In genomic region chr6:145241039-145241438, GRCh38 we compare ENCODE assay signal across 14 cellular contexts.
A peak's percentile ranks its signal among the peaks of the same experiment; 100 is the strongest.
DNase-seq lines count a peak whose midpoint lies in the region; ATAC-seq lines count a peak whose summit lies in the region.
"Had no signal": no experiment of that assay in that cellular context is flagged by ENCODE, and none has a peak within 500 bp of the region (broad histone marks: within the 10 kb centered on the region; RNA-seq: fewer than 3 reads in every experiment).

No MANE protein-coding gene starts in this region.

- H3K9me3 Mint-ChIP-seq in activated naive CD4-positive, alpha-beta T cell treated with anti-CD3 and anti-CD28 coated beads for 36 hours: no peaks in the 10 kb centered on the region
- H3K9me3 Mint-ChIP-seq: activated CD8-positive, alpha-beta T cell treated with anti-CD3 and anti-CD28 coated beads for 36 hours; activated T-helper 2 cell treated with anti-CD3 and anti-CD28 coated beads, Interferon-gamma antibody, Interleukin-2, Interleukin-4, amounts not matched to agents 10 μg/mL and 5 μg/mL and 100 μg/mL, durations not matched to agents 14 hours and 24 hours and 36 hours had no signal

- CTCF ChIA-PET in activated naive CD4-positive, alpha-beta T cell treated with anti-CD3 and anti-CD28 coated beads for 36 hours (lab: Charles Lee): no interaction called here

- intact Hi-C loops in activated naive CD4-positive, alpha-beta T cell treated with anti-CD3 and anti-CD28 coated beads for 36 hours (cut with micrococcal nuclease): no loop called here

- H3K27me3 Mint-ChIP-seq in activated naive CD4-positive, alpha-beta T cell treated with anti-CD3 and anti-CD28 coated beads for 36 hours (ENCODE audit: low read depth): peaks cover 18% of the 10 kb centered on the region

- peak; percentile 13 for DNase-seq in GM04504 (ENCODE audit: low read depth)
- DNase-seq in RPMI7951 (ENCODE audit: low read depth): peak; percentile 11
- peak; percentile 84 for DNase-seq in fibroblast of peridontal ligament (ENCODE audit: extremely low read depth)
- DNase-seq in stromal cell of bone marrow (ENCODE audit: low read depth): peak; percentile 62
- DNase-seq in activated naive CD4-positive, alpha-beta T cell treated with anti-CD3 and anti-CD28 coated beads for 36 hours: no peak
- DNase-seq in cortex of kidney (lab: John Stamatoyannopoulos, UW): no peak
- DNase-seq: activated CD8-positive, alpha-beta T cell treated with anti-CD3 and anti-CD28 coated beads for 36 hours; Caco-2; left ventricle myocardium inferior; NCI-H2081 treated with DMSO at 0.1 percent for 48 hours; right lobe of liver; stimulated activated naive CD8-positive, alpha-beta T cell treated with anti-CD3 and anti-CD28 coated beads, Interleukin-15, amount 100 ng/mL, for 72 hours had no signal

- H3K4me1 Mint-ChIP-seq in activated naive CD4-positive, alpha-beta T cell treated with anti-CD3 and anti-CD28 coated beads for 36 hours (ENCODE audit: low read depth): no peaks in the 10 kb centered on the region
- H3K4me1 Mint-ChIP-seq: stimulated activated naive CD8-positive, alpha-beta T cell treated with anti-CD3 and anti-CD28 coated beads, Interleukin-15, amount 100 ng/mL, for 72 hours had no signal

- no peak overlapping the region for H3K27ac Mint-ChIP-seq in activated naive CD4-positive, alpha-beta T cell treated with anti-CD3 and anti-CD28 coated beads for 36 hours
- H3K27ac Mint-ChIP-seq: activated CD8-positive, alpha-beta T cell treated with anti-CD3 and anti-CD28 coated beads for 36 hours; activated T-helper 2 cell treated with anti-CD3 and anti-CD28 coated beads, Interferon-gamma antibody, Interleukin-2, Interleukin-4, amounts not matched to agents 10 μg/mL and 5 μg/mL and 100 μg/mL, durations not matched to agents 14 hours and 24 hours and 36 hours; stimulated activated naive CD8-positive, alpha-beta T cell treated with anti-CD3 and anti-CD28 coated beads, Interleukin-15, amount 100 ng/mL, for 72 hours had no signal

- no peak overlapping the region for H3K4me3 Mint-ChIP-seq in activated naive CD4-positive, alpha-beta T cell treated with anti-CD3 and anti-CD28 coated beads for 36 hours
- H3K4me3 Mint-ChIP-seq: activated CD8-positive, alpha-beta T cell treated with anti-CD3 and anti-CD28 coated beads for 36 hours; stimulated activated naive CD8-positive, alpha-beta T cell treated with anti-CD3 and anti-CD28 coated beads, Interleukin-15, amount 100 ng/mL, for 72 hours had no signal

- no peak for ATAC-seq in HG02970 (IDR thresholded peaks at IDR 0.05; ENCODE audit: low FRiP score, unreplicated experiment)
- ATAC-seq: activated CD8-positive, alpha-beta T cell treated with anti-CD3 and anti-CD28 coated beads for 36 hours; stimulated activated naive CD8-positive, alpha-beta T cell treated with anti-CD3 and anti-CD28 coated beads, Interleukin-15, amount 100 ng/mL, for 72 hours had no signal

- no peaks in the 10 kb centered on the region for H3K36me3 Mint-ChIP-seq in activated naive CD4-positive, alpha-beta T cell treated with anti-CD3 and anti-CD28 coated beads for 36 hours (ENCODE audit: low read depth)

Comparison
In these comparisons a context has a peak if more than half of its experiments do, and no peak if none do; other contexts are left out.
1. DNase-seq: peak in GM04504 (single experiment), RPMI7951 (single experiment), fibroblast of peridontal ligament (single experiment) and stromal cell of bone marrow (single experiment); none in activated naive CD4-positive, alpha-beta T cell treated with anti-CD3 and anti-CD28 coated beads for 36 hours (single experiment) and cortex of kidney (single experiment).